8 cellular contexts compared by ENCODE assay signal in the genomic region with DNA sequence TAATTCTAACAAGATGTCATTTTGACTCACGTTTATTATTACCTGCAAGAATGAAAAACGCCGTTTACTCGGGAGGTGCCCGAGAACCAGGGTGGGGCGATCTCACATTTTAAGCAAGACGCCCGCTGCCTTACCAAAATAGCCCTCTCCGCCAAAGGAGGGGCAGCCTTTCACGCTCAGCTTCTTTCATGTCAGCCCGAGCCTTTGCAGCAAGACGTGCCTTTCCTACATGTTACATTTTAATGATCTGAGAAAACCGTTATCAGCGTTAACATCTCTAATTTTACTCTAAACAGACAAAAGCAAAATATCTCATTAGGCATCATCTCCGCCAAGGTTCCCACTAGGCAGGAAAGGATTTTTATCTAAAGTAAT.
DNase-seq lines count a peak whose midpoint lies in the region; ATAC-seq and TF ChIP-seq lines count a peak whose summit lies in the region.

No MANE protein-coding gene starts in this region.

- ATAC-seq in HG03571 (IDR thresholded peaks at IDR 0.05; ENCODE audit: unreplicated experiment) (no peak), HG02870 (IDR thresholded peaks at IDR 0.05; ENCODE audit: unreplicated experiment) (no peak), GM19351 (IDR thresholded peaks at IDR 0.05; ENCODE audit: unreplicated experiment) (no peak)

- peak overlapping the region; percentile 77 for H3K4me3 ChIP-seq in Loucy (ENCODE audit: low read length, poor library complexity, severe bottlenecking)

- H3K9ac ChIP-seq in Loucy (ENCODE audit: low read depth, low read length, poor library complexity, severe bottlenecking): peak overlapping the region; percentile 83

- H2AFZ ChIP-seq in Loucy (ENCODE audit: low read length): peak overlapping the region; percentile 58

- H3K4me1 ChIP-seq in Loucy (ENCODE audit: insufficient read depth, low read length, poor library complexity, severe bottlenecking): peaks cover 47% of the 10 kb centered on the region

- no peaks in the 10 kb centered on the region for H4K20me1 ChIP-seq in Loucy (ENCODE audit: insufficient read depth, low read length, poor library complexity, severe bottlenecking)

- H3K36me3 ChIP-seq in Loucy (ENCODE audit: insufficient read depth, low read length): no peaks in the 10 kb centered on the region

- no peaks in the 10 kb centered on the region for H3K9me2 ChIP-seq in Loucy (replicated peaks; ENCODE audit: low read depth, low read length)

- H3K79me2 ChIP-seq in Loucy (ENCODE audit: insufficient read depth, low read length): peaks cover 65% of the 10 kb centered on the region

- no peaks in the 10 kb centered on the region for H3K9me3 ChIP-seq in Loucy (ENCODE audit: insufficient read depth, low read depth, low read length)

- no peaks in the 10 kb centered on the region for H3F3A ChIP-seq in Loucy (ENCODE audit: low read depth)

- no peak for TF ChIP-seq CTCF in Loucy (conservative IDR thresholded peaks at IDR 0.05; ENCODE audit: low read length)

- H3K4me2 ChIP-seq in Loucy (ENCODE audit: low read depth, low read length, poor library complexity, severe bottlenecking): peak overlapping the region; percentile 93

- DNase-seq in activated CD8-positive, alpha-beta memory T cell treated with anti-CD3 and anti-CD28 coated beads, Interleukin-2, amount 50 U/mL, for 1 hour (ENCODE audit: extremely low read depth): peak; percentile 62
- DNase-seq in fibroblast of peridontal ligament (ENCODE audit: extremely low read depth): peak; percentile 12
- peak; percentile 40 to 58 for DNase-seq in stimulated activated CD4-positive, alpha-beta T cell treated with anti-CD3 and anti-CD28 coated beads, Interleukin-2, amount 100 ng/mL, for 24 hours
- DNase-seq in SW480 (ENCODE audit: low spot score): no peak

- H3K27me3 ChIP-seq in Loucy (ENCODE audit: insufficient read depth, low read length, poor library complexity, severe bottlenecking): no peaks in the 10 kb centered on the region
